Comparison of ENCODE assay signal across 18 cellular contexts in the genomic region with DNA sequence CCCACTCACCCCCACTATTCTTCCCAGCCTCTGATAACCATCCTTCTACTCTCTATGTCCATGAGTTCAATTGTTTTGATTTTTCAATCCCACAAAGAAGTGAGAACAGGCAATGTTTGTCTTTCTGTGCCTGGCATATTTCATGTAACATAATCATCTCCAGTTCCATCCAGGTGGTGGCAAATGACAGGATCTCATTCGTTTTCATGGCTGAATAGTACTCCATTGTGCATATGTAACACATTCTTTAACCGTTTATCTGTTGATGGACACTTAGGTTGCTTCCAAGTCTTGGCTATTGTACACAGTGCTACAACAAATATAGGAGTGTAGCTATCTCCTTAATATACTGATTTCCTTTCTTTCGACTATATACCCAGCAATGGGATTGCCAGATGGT.
"Had no signal": no experiment of that assay in that cellular context is flagged by ENCODE, and none has a peak within 500 bp of the region (broad histone marks: within the 10 kb centered on the region; RNA-seq: fewer than 3 reads in every experiment).

No MANE protein-coding gene starts in this region.

- H3K9me3 Mint-ChIP-seq: T-cell; T-helper 1 cell treated with Interleukin-12 subunit alpha and Interleukin-12 subunit beta and Interleukin-4 antibody, amounts not matched to agents 30 μg/mL and 1 μg/mL, for 36 hours had no signal

- H3K27me3 ChIP-seq: MG63 had no signal

- ATAC-seq: Panc1, PC-3, T-cell had no signal

- H3K36me3 ChIP-seq: MG63 had no signal

- H3K4me3 Mint-ChIP-seq: IgD-negative memory B cell; T-cell; T-helper 1 cell treated with Interleukin-12 subunit alpha and Interleukin-12 subunit beta and Interleukin-4 antibody, amounts not matched to agents 30 μg/mL and 1 μg/mL, for 36 hours had no signal

- H3K9me2 ChIP-seq: SK-N-SH had no signal

- H3K4me3 ChIP-seq: MG63 had no signal

- H3K4me2 ChIP-seq: SK-N-SH had no signal

- DNase-seq: Karpas-422; KBM-7; MG63; NCI-H1092; NCI-H187 treated with DMSO at 0.1 percent for 48 hours; NCI-H2107; NCI-H2227 treated with DMSO at 0.1 percent for 48 hours; NCI-H526 treated with DMSO at 0.1 percent for 48 hours; NK-92 treated with Interleukin-12 subunit alpha and Interleukin-12 subunit beta, amount 100 ng/mL, for 24 hours; PC-3; SK-N-SH; SW 1271; T-cell had no signal

- H3K27ac ChIP-seq: HL-60, RWPE1 had no signal

- H3K36me3 Mint-ChIP-seq: IgD-negative memory B cell, T-cell had no signal

- H3K27ac Mint-ChIP-seq: IgD-negative memory B cell; T-cell; T-helper 1 cell treated with Interleukin-12 subunit alpha and Interleukin-12 subunit beta and Interleukin-4 antibody, amounts not matched to agents 30 μg/mL and 1 μg/mL, for 36 hours had no signal

- H3K4me1 Mint-ChIP-seq: T-cell had no signal
